ENCODE assay signal across 9 cellular contexts in the genomic region with DNA sequence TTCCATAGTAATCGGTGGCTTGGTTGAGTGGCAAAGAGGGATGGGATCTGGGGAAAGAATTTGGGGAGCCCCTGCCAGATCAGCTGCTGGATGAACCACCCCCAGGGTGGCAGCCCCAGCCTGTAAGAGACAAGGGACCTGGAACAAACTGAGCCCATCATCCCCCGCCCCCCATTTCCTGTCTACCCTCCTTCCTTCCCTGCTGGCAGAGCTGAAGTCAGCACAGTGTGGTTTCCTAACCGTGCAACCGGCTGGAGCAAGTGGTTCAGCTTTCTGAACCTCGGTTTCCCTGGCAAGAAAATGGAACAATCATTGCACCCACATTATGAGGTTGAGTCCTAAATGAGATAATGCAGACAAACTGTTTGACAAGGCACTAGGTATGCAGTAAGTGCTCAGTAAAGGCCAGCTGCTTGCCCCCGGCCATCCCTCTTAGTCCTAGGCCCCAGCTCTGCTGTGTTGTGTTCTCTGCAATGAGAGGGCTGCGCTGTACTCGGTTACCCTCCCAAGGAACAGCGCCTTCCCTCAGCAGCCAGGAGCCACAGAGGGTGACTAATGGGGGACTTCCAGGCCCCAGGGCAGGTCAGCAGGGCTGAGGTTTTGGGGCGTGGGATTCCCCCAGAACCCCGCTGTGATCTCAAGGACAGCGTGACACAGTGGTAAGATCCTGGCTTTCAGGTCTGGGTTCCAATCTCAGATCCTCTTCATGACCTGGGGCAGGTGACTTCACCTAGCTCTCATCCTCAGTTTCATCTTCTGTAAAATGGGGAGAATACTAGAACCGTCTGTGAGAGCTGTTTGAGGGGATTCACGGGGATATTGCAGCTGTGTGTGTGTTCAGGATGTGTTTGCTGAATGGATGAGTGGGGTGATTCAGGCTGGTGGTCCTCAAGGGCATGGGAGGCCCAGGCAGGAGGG. TPM values are rescaled to one million over a fixed set of nuclear protein-coding genes. Genes with fewer than 3 reads are reported as not detected.
DNase-seq lines count a peak whose midpoint lies in the region; ATAC-seq lines count a peak whose summit lies in the region.
"Had no signal": no experiment of that assay in that cellular context is flagged by ENCODE, and none has a peak within 500 bp of the region (broad histone marks: within the 10 kb centered on the region; RNA-seq: fewer than 3 reads in every experiment).

No MANE protein-coding gene starts in this region.

- H3K36me3 Mint-ChIP-seq in T-helper 17 cell (ENCODE audit: low read depth): peaks cover 9% of the 10 kb centered on the region

- peak overlapping the region; percentile 74 for H3K9ac ChIP-seq in adipocyte (ENCODE audit: low read length)

- no peaks in the 10 kb centered on the region for H3K27me3 ChIP-seq in adipocyte (replicated peaks; ENCODE audit: control insufficient read depth, insufficient read depth, low read length)

- peak overlapping the region; percentile 96 for H3K27ac Mint-ChIP-seq in T-helper 17 cell

- H3K36me3 ChIP-seq in adipocyte (ENCODE audit: control insufficient read depth, insufficient read depth, low read length, severe bottlenecking): no peaks in the 10 kb centered on the region

- peak overlapping the region; percentile 86 for H3K4me3 Mint-ChIP-seq in T-helper 17 cell
- H3K4me3 Mint-ChIP-seq: nephron had no signal

- peaks cover 48% of the 10 kb centered on the region for H3K4me1 Mint-ChIP-seq in T-helper 17 cell

- no peak overlapping the region for H3K4me3 ChIP-seq in adipocyte (ENCODE audit: low read length)

- DNase-seq in T-helper 17 cell: peak; percentile 61 to 81 (median 62)
- no peak for DNase-seq in adipocyte (ENCODE audit: low read depth)
- peak; percentile 88 for DNase-seq in stimulated activated CD4-positive, alpha-beta T cell treated with anti-CD3 and anti-CD28 coated beads, Interleukin-15, amount 100 ng/mL, for 24 hours
- DNase-seq in middle frontal gyrus (ENCODE audit: extremely low spot score, low spot score): no peak
- no peak for DNase-seq in NCI-H526 (lab: John Stamatoyannopoulos, UW)

- ATAC-seq in GM18868 (IDR thresholded peaks at IDR 0.05; ENCODE audit: unreplicated experiment) (peak; percentile 83), HG03039 (IDR thresholded peaks at IDR 0.05; ENCODE audit: unreplicated experiment) (peak; percentile 66), T-helper 17 cell (peak; percentile 92), GM21367 (IDR thresholded peaks at IDR 0.05; ENCODE audit: unreplicated experiment) (no peak)

- H3K9me3 ChIP-seq in T-helper 17 cell (ENCODE audit: control insufficient read depth, low read length, poor library complexity, severe bottlenecking) (peaks cover 3% of the 10 kb centered on the region), adipocyte (ENCODE audit: control insufficient read depth, low read length) (peaks cover 5% of the 10 kb centered on the region)

- no peaks in the 10 kb centered on the region for H3K27me3 Mint-ChIP-seq in T-helper 17 cell

- peaks cover 60% of the 10 kb centered on the region for H3K4me1 ChIP-seq in adipocyte (ENCODE audit: control insufficient read depth, insufficient read depth, low read length)

RNA-seq across cellular contexts. Expression of a gene that starts 16.5 kb away (rescaled TPM):
- total RNA-seq in T-helper 17 cell: 100 to 1,000 TPM in 1 of 2 donors, 10 to 100 TPM in 1; 91.3 to 131 TPM

RNA-seq across cellular contexts. Expression of a gene that starts 19.3 kb away (rescaled TPM):
- 1 to 10 TPM; 3.9 to 5.0 TPM for total RNA-seq in T-helper 17 cell

RNA-seq across cellular contexts. Expression of a gene that starts 54.8 kb away (rescaled TPM):
- total RNA-seq in T-helper 17 cell: 100 to 1,000 TPM; 139 to 177 TPM

RNA-seq across cellular contexts. Expression of a gene that starts 56.2 kb away (rescaled TPM):
- total RNA-seq in T-helper 17 cell: 100 to 1,000 TPM in 1 of 2 donors, 10 to 100 TPM in 1; 85.3 to 107 TPM

Comparison
In these comparisons a context has a peak if more than half of its experiments do, and no peak if none do; other contexts are left out.
1. DNase-seq: peak in T-helper 17 cell (3 of 3) and stimulated activated CD4-positive, alpha-beta T cell treated with anti-CD3 and anti-CD28 coated beads, Interleukin-15, amount 100 ng/mL, for 24 hours (single experiment); none in adipocyte (single experiment), middle frontal gyrus (single experiment) and NCI-H526 (0 of 2).